14 cellular contexts compared by ENCODE assay signal in the genomic region with DNA sequence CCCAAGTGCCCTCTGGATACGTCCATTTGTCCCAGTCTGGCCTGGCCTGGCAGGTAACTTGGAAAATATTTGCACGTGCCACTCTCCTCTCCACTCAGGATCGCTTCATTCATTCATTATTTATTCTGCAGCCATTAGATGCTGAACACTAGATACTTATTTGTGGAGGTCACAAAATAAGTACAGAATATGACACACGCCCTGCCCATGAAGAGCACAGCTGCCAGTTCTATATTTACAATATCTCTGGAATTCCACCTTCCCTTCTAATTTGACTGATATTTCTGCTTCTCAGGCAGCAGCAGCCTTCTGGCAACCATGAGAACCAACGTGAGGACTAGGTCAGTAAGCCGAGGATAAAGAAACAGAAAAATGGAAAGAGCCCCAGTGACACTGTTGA.
"Had no signal": no experiment of that assay in that cellular context is flagged by ENCODE, and none has a peak within 500 bp of the region (broad histone marks: within the 10 kb centered on the region; RNA-seq: fewer than 3 reads in every experiment).

No MANE protein-coding gene starts in this region.

- H3K4me3 ChIP-seq: SJCRH30 had no signal

- H3K9me3 ChIP-seq: SJCRH30 had no signal

- H3K27ac ChIP-seq: SJCRH30 had no signal

- ATAC-seq: SK-N-SH treated with all-trans-retinoic acid at 6 μM for 48 hours had no signal

- H3K27me3 ChIP-seq: SJCRH30 had no signal

- DNase-seq: KBM-7, NCI-H1092 treated with DMSO at 0.1 percent for 48 hours, NCI-H1436, NCI-H187, NCI-H2029 treated with DMSO at 0.1 percent for 48 hours, NCI-H446, NCI-H510A, NCI-H524 treated with DMSO at 0.1 percent for 48 hours, NCI-H69, NCI-H774, RPMI8226, SHP77 treated with DMSO at 0.1 percent for 48 hours, SJCRH30 had no signal
